ENCODE assay signal across 2 cellular contexts in the genomic region with DNA sequence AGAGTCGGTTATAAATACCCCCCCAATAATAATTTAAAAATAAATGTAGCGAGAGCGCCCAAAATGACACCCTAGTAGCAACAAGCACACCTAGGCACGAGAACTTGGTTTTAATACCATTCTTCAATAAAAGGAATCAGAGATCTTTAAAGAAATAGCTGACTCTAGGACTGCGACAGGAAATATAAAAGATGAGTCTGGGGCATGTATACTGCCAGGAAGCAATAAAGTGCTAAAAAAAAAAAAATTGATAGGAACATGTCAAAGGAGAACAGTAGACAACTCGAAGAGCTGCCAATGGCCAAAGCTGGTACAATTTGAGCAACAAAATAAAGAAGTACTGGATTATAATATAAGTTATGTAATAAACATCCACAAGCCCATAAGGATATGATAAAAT.
TF ChIP-seq lines count a peak whose summit lies in the region.

No MANE protein-coding gene starts in this region.

TF ChIP-seq in SK-N-SH, 30 proteins besides CTCF, POLR2A, EP300 and RAD21 (continued from another document):
- TF ChIP-seq, protein P1, sequence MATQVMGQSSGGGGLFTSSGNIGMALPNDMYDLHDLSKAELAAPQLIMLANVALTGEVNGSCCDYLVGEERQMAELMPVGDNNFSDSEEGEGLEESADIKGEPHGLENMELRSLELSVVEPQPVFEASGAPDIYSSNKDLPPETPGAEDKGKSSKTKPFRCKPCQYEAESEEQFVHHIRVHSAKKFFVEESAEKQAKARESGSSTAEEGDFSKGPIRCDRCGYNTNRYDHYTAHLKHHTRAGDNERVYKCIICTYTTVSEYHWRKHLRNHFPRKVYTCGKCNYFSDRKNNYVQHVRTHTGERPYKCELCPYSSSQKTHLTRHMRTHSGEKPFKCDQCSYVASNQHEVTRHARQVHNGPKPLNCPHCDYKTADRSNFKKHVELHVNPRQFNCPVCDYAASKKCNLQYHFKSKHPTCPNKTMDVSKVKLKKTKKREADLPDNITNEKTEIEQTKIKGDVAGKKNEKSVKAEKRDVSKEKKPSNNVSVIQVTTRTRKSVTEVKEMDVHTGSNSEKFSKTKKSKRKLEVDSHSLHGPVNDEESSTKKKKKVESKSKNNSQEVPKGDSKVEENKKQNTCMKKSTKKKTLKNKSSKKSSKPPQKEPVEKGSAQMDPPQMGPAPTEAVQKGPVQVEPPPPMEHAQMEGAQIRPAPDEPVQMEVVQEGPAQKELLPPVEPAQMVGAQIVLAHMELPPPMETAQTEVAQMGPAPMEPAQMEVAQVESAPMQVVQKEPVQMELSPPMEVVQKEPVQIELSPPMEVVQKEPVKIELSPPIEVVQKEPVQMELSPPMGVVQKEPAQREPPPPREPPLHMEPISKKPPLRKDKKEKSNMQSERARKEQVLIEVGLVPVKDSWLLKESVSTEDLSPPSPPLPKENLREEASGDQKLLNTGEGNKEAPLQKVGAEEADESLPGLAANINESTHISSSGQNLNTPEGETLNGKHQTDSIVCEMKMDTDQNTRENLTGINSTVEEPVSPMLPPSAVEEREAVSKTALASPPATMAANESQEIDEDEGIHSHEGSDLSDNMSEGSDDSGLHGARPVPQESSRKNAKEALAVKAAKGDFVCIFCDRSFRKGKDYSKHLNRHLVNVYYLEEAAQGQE (IDR thresholded peaks at IDR 0.05; ENCODE audit: low read depth, low read length), result no peak

TF ChIP-seq in SK-N-SH treated with all-trans-retinoic acid at 6 μM for 48 hours, 23 proteins besides CTCF, POLR2A, EP300 and RAD21 (continued from another document):
- TF ChIP-seq PPARA (CRISPR knock-in tag; IDR thresholded peaks at IDR 0.05; ENCODE audit: borderline replicate concordance) (no peak), ZC3H10 (CRISPR knock-in tag; IDR thresholded peaks at IDR 0.05) (no peak)
- TF ChIP-seq, protein P2, sequence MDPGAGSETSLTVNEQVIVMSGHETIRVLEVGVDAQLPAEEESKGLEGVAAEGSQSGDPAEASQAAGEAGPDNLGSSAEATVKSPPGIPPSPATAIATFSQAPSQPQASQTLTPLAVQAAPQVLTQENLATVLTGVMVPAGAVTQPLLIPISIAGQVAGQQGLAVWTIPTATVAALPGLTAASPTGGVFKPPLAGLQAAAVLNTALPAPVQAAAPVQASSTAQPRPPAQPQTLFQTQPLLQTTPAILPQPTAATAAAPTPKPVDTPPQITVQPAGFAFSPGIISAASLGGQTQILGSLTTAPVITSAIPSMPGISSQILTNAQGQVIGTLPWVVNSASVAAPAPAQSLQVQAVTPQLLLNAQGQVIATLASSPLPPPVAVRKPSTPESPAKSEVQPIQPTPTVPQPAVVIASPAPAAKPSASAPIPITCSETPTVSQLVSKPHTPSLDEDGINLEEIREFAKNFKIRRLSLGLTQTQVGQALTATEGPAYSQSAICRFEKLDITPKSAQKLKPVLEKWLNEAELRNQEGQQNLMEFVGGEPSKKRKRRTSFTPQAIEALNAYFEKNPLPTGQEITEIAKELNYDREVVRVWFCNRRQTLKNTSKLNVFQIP (CRISPR knock-in tag; IDR thresholded peaks at IDR 0.05; ENCODE audit: borderline replicate concordance, low read depth), result no peak
